Comparison of ENCODE assay signal across 7 cellular contexts in genomic region chr2:169480079-169480465, GRCh38. TPM values are rescaled to one million over a fixed set of nuclear protein-coding genes. Genes with fewer than 3 reads are reported as not detected.
DNase-seq lines count a peak whose midpoint lies in the region; ATAC-seq and TF ChIP-seq lines count a peak whose summit lies in the region.

No MANE protein-coding gene starts in this region.

- H3K79me2 ChIP-seq in GM23248 (ENCODE audit: insufficient read depth) (no peaks in the 10 kb centered on the region), smooth muscle cell (ENCODE audit: low read depth) (no peaks in the 10 kb centered on the region)

- H3K4me1 ChIP-seq in GM23248 (ENCODE audit: insufficient read depth) (peaks cover 13% of the 10 kb centered on the region), SJSA1 (replicated peaks) (0 out of 2 replicates have a peak, but pooled peaks cover 6% of the 10 kb centered on the region), smooth muscle cell (ENCODE audit: low read depth) (peaks cover 5% of the 10 kb centered on the region)

- H2AFZ ChIP-seq in GM23248 (peak overlapping the region; percentile 98), smooth muscle cell (ENCODE audit: low read depth) (peak overlapping the region; percentile 91)

- H3K4me2 ChIP-seq in GM23248 (ENCODE audit: unreplicated experiment) (peak overlapping the region; percentile 89), smooth muscle cell (peak overlapping the region; percentile 89)

- no peaks in the 10 kb centered on the region for H4K20me1 ChIP-seq in GM23248 (ENCODE audit: insufficient read depth)
- no peaks in the 10 kb centered on the region for H4K20me1 ChIP-seq in smooth muscle cell (ENCODE audit: low read depth)

- 8 to 13% methylated on average over 9 of the region's 9 CpGs for WGBS in GM23248 (ENCODE audit: low coverage in 1 of 2, low lambda C conversion rate in 2 of 2, missing lambda C conversion rate in 2 of 2), 2 experiments
- 46% methylated on average over 9 of the region's 9 CpGs for WGBS in smooth muscle cell (ENCODE audit: low lambda C conversion rate)

- ATAC-seq in HG02642 (IDR thresholded peaks at IDR 0.05; ENCODE audit: poor library complexity, unreplicated experiment) (no peak), GM21360 (IDR thresholded peaks at IDR 0.05; ENCODE audit: unreplicated experiment) (no peak), GM19463 (IDR thresholded peaks at IDR 0.05; ENCODE audit: unreplicated experiment) (no peak)

- peaks cover 7% of the 10 kb centered on the region; the same call in 1 of the 2 replicates for H3F3A ChIP-seq in GM23248 (ENCODE audit: insufficient read depth)
- no peaks in the 10 kb centered on the region for H3F3A ChIP-seq in smooth muscle cell (ENCODE audit: low read depth)

- no peaks in the 10 kb centered on the region for H3K9me2 ChIP-seq in GM23248 (ENCODE audit: insufficient read depth)

- no peak for TF ChIP-seq CTCF in foreskin fibroblast (IDR thresholded peaks at IDR 0.05; ENCODE audit: low read depth, low read length)
- no peak for TF ChIP-seq CTCF in smooth muscle cell (IDR thresholded peaks at IDR 0.05; ENCODE audit: borderline replicate concordance, insufficient read depth, poor library complexity, severe bottlenecking)

- H3K27ac ChIP-seq in GM23248: peak overlapping the region; percentile 75
- no peak overlapping the region for H3K27ac ChIP-seq in SJSA1
- H3K27ac ChIP-seq in smooth muscle cell (ENCODE audit: low read depth): no peak overlapping the region

- H3K27me3 ChIP-seq in GM23248 (replicated peaks; ENCODE audit: insufficient read depth) (no peaks in the 10 kb centered on the region), SJSA1 (replicated peaks) (no peaks in the 10 kb centered on the region), smooth muscle cell (ENCODE audit: low read depth) (no peaks in the 10 kb centered on the region)

- peak; percentile 61 for DNase-seq in GM23248
- no peak for DNase-seq in SJSA1 (ENCODE audit: low read depth in 1 of 2, low spot score in 2 of 2)
- peak; percentile 16 to 46 for DNase-seq in foreskin fibroblast
- DNase-seq in smooth muscle cell (lab: John Stamatoyannopoulos, UW; ENCODE audit: unreplicated experiment): no peak

- no peaks in the 10 kb centered on the region for H3K9me3 ChIP-seq in GM23248 (ENCODE audit: low read depth)
- H3K9me3 ChIP-seq in SJSA1 (replicated peaks): no peaks in the 10 kb centered on the region
- H3K9me3 ChIP-seq in smooth muscle cell (replicated peaks; ENCODE audit: low read depth): no peaks in the 10 kb centered on the region

- peak overlapping the region; percentile 85 for H3K9ac ChIP-seq in GM23248
- H3K9ac ChIP-seq in smooth muscle cell (ENCODE audit: low read depth): peak overlapping the region; percentile 39

- in situ Hi-C loops in GM23248 (cut with MboI): no loop called here

- H3K36me3 ChIP-seq in GM23248 (ENCODE audit: low read depth) (peaks cover 4% of the 10 kb centered on the region; the same call in 1 of the 2 replicates), SJSA1 (no peaks in the 10 kb centered on the region), smooth muscle cell (ENCODE audit: low read depth) (no peaks in the 10 kb centered on the region)

- H3K4me3 ChIP-seq in GM23248: peak overlapping the region; percentile 90
- peak overlapping the region; percentile 53 for H3K4me3 ChIP-seq in SJSA1
- H3K4me3 ChIP-seq in foreskin fibroblast (ENCODE audit: low read depth in 1 of 2, low read length in 2 of 2): peak overlapping the region; percentile 78 to 92
- peak overlapping the region; percentile 63 for H3K4me3 ChIP-seq in smooth muscle cell

RNA-seq across cellular contexts. Expression of gene BBS5, which starts 0.8 kb away (rescaled TPM):
- total RNA-seq in GM23248 (2014; rRNA removed; shearing (Covaris generic)): 7.0 and 8.0 TPM in 2 replicates
- 2.8 and 4.5 TPM in 2 replicates for polyA plus RNA-seq in GM23248 (2016; fragmentation: Nextera tagmentation; extraction: Ambion mirVana)
- total RNA-seq in SJSA1 (2014; rRNA removed; shearing (Covaris generic)): 3.4 and 4.3 TPM in 2 replicates
- total RNA-seq in smooth muscle cell: 4.3 and 4.5 TPM in 2 replicates
- 3.6 and 5.4 TPM in 2 replicates for polyA plus RNA-seq in smooth muscle cell

RNA-seq across cellular contexts. Expression of gene KLHL41, which starts 29.4 kb away (rescaled TPM):
- total RNA-seq in GM23248 (2014; rRNA removed; shearing (Covaris generic)): 0.11 and 0.13 TPM in 2 replicates
- 0.11 TPM in 1 of 2 replicates, not detected in the other for polyA plus RNA-seq in GM23248 (2016; fragmentation: Nextera tagmentation; extraction: Ambion mirVana)
- 0.24 TPM in 1 of 2 replicates, not detected in the other for total RNA-seq in SJSA1 (2014; rRNA removed; shearing (Covaris generic))
- total RNA-seq in smooth muscle cell: not detected in 2 replicates
- polyA plus RNA-seq in smooth muscle cell: 0.95 TPM in 1 of 2 replicates, not detected in the other

Comparison
In these comparisons a context has a peak if more than half of its experiments do, and no peak if none do; other contexts are left out.
1. DNase-seq: peak in GM23248 (single experiment) and foreskin fibroblast (2 of 2); none in SJSA1 (0 of 2) and smooth muscle cell (single experiment).
2. Peak in every context shown above with its lines, with median percentiles within 50 percentile points of each other: H3K4me3 ChIP-seq.